ENCODE assay signal across 9 cellular contexts in genomic region chr13:90867336-90867683, GRCh38.
DNase-seq lines count a peak whose midpoint lies in the region; ATAC-seq and TF ChIP-seq lines count a peak whose summit lies in the region.
"Had no signal": no experiment of that assay in that cellular context is flagged by ENCODE, and none has a peak within 500 bp of the region (broad histone marks: within the 10 kb centered on the region; RNA-seq: fewer than 3 reads in every experiment).

No MANE protein-coding gene starts in this region.

- no peaks in the 10 kb centered on the region for H3K36me3 Mint-ChIP-seq in CD8-positive, alpha-beta memory T cell
- H3K36me3 Mint-ChIP-seq: activated naive CD4-positive, alpha-beta T cell treated with anti-CD3 and anti-CD28 coated beads, Interleukin-2, amount 50 U/mL, for 24 hours had no signal

- peak; percentile 83 for DNase-seq in DMS53 (lab: John Stamatoyannopoulos, UW)
- peak; percentile 60 to 78 for DNase-seq in NCI-H2081 (lab: John Stamatoyannopoulos, UW)
- peak; percentile 71 for DNase-seq in UCSD-AML1 (lab: John Stamatoyannopoulos, UW; ENCODE audit: unreplicated experiment)
- DNase-seq in posterior vena cava (ENCODE audit: low spot score): peak; percentile 90
- DNase-seq in CD8-positive, alpha-beta memory T cell: no peak

- CTCF ChIA-PET in CD8-positive, alpha-beta memory T cell (lab: Charles Lee): no interaction called here

- H3K4me1 ChIP-seq in gastroesophageal sphincter: no peaks in the 10 kb centered on the region
- H3K4me1 ChIP-seq in CD8-positive, alpha-beta memory T cell (ENCODE audit: insufficient read depth, low read length): no peaks in the 10 kb centered on the region

- ATAC-seq in GM19043 (IDR thresholded peaks at IDR 0.05; ENCODE audit: low read depth, unreplicated experiment) (peak; percentile 93), HG03103 (IDR thresholded peaks at IDR 0.05; ENCODE audit: low read depth, unreplicated experiment) (peak; percentile 86), gastroesophageal sphincter (peak; percentile 46)

- POLR2A ChIA-PET in CD8-positive, alpha-beta memory T cell (lab: Charles Lee): no interaction called here

- peak in 3 of 4 experiments; percentile 16 to 61 (median 21) for TF ChIP-seq CTCF in gastroesophageal sphincter (IDR thresholded peaks at IDR 0.05)

- no peaks in the 10 kb centered on the region for H3K27me3 Mint-ChIP-seq in CD8-positive, alpha-beta memory T cell
- H3K27me3 Mint-ChIP-seq: activated naive CD4-positive, alpha-beta T cell treated with anti-CD3 and anti-CD28 coated beads, Interleukin-2, amount 50 U/mL, for 24 hours had no signal

- H3K4me3 ChIP-seq in gastroesophageal sphincter: no peak overlapping the region
- H3K4me3 ChIP-seq in CD8-positive, alpha-beta memory T cell (ENCODE audit: low read length): no peak overlapping the region

- H3K9me3 ChIP-seq in gastroesophageal sphincter: no peaks in the 10 kb centered on the region
- no peaks in the 10 kb centered on the region for H3K9me3 ChIP-seq in CD8-positive, alpha-beta memory T cell (ENCODE audit: low read length)

- no peaks in the 10 kb centered on the region for H3K36me3 ChIP-seq in gastroesophageal sphincter
- H3K36me3 ChIP-seq in CD8-positive, alpha-beta memory T cell (ENCODE audit: insufficient read depth, low read length): no peaks in the 10 kb centered on the region

- peaks cover 0 to 9% (median 3%) of the 10 kb centered on the region in 5 donors for H3K9me3 Mint-ChIP-seq in CD8-positive, alpha-beta memory T cell
- H3K9me3 Mint-ChIP-seq: activated naive CD4-positive, alpha-beta T cell treated with anti-CD3 and anti-CD28 coated beads, Interleukin-2, amount 50 U/mL, for 24 hours had no signal

- intact Hi-C loops in posterior vena cava (cut with DNase I): no loop called here

- H3K4me3 Mint-ChIP-seq in CD8-positive, alpha-beta memory T cell: no peak overlapping the region
- H3K4me3 Mint-ChIP-seq: activated naive CD4-positive, alpha-beta T cell treated with anti-CD3 and anti-CD28 coated beads, Interleukin-2, amount 50 U/mL, for 24 hours had no signal

- H3K4me1 Mint-ChIP-seq in CD8-positive, alpha-beta memory T cell: no peaks in the 10 kb centered on the region
- H3K4me1 Mint-ChIP-seq: activated naive CD4-positive, alpha-beta T cell treated with anti-CD3 and anti-CD28 coated beads, Interleukin-2, amount 50 U/mL, for 24 hours had no signal

- H3K27ac ChIP-seq in gastroesophageal sphincter: no peak overlapping the region
- no peak overlapping the region for H3K27ac ChIP-seq in CD8-positive, alpha-beta memory T cell (ENCODE audit: low read depth, low read length)

- H3K27ac Mint-ChIP-seq in CD8-positive, alpha-beta memory T cell: no peak overlapping the region
- H3K27ac Mint-ChIP-seq: activated naive CD4-positive, alpha-beta T cell treated with anti-CD3 and anti-CD28 coated beads, Interleukin-2, amount 50 U/mL, for 24 hours had no signal

- TF ChIP-seq POLR2A in gastroesophageal sphincter (IDR thresholded peaks at IDR 0.05): no peak

- TF ChIP-seq EP300 in gastroesophageal sphincter (IDR thresholded peaks at IDR 0.05): no peak

- 9 to 16% methylated on average over 4 of the region's 4 CpGs for WGBS in gastroesophageal sphincter (ENCODE audit: low coverage in 1 of 2), 2 donors

- H3K27me3 ChIP-seq in gastroesophageal sphincter: no peaks in the 10 kb centered on the region
- no peaks in the 10 kb centered on the region for H3K27me3 ChIP-seq in CD8-positive, alpha-beta memory T cell (ENCODE audit: insufficient read depth, low read length, poor library complexity, severe bottlenecking)

Comparison
In these comparisons a context has a peak if more than half of its experiments do, and no peak if none do; other contexts are left out.
1. DNase-seq: peak in DMS53 (single experiment), NCI-H2081 (2 of 2), UCSD-AML1 (single experiment) and posterior vena cava (single experiment); none in CD8-positive, alpha-beta memory T cell (0 of 5).
2. Peak in every context shown above with its lines, with median percentiles within 50 percentile points of each other: ATAC-seq.